14 cellular contexts compared by ENCODE assay signal in genomic region chr4:186487726-186488125, GRCh38.
A peak's percentile ranks its signal among the peaks of the same experiment; 100 is the strongest.
DNase-seq lines count a peak whose midpoint lies in the region; ATAC-seq lines count a peak whose summit lies in the region.
"Had no signal": no experiment of that assay in that cellular context is flagged by ENCODE, and none has a peak within 500 bp of the region (broad histone marks: within the 10 kb centered on the region; RNA-seq: fewer than 3 reads in every experiment).

No MANE protein-coding gene starts in this region.

- H3K4me1 ChIP-seq in SJSA1 (replicated peaks) (peaks cover 49% of the 10 kb centered on the region), aorta (ENCODE audit: control insufficient read depth in 1 of 2, insufficient read depth in 2 of 2, low read length in 2 of 2) (no peaks in the 10 kb centered on the region)
- H3K4me1 ChIP-seq: A549, BE2C had no signal

- ATAC-seq in aorta (ENCODE audit: low FRiP score) = peak; percentile 28
- no peak for ATAC-seq in GM21367 (IDR thresholded peaks at IDR 0.05; ENCODE audit: unreplicated experiment)
- ATAC-seq: GM23338 had no signal

- H3K36me3 ChIP-seq in SJSA1 (no peaks in the 10 kb centered on the region), aorta (ENCODE audit: control insufficient read depth in 1 of 2, insufficient read depth in 2 of 2, low read length in 1 of 2) (no peaks in the 10 kb centered on the region)
- H3K36me3 ChIP-seq: BE2C had no signal

- H3K4me3 ChIP-seq in SJSA1 = peak overlapping the region; percentile 12
- H3K4me3 ChIP-seq in aorta (ENCODE audit: low read length in 2 of 2) = no peak overlapping the region
- H3K4me3 ChIP-seq: A549, GM23338 had no signal

- WGBS in aorta, 2 donors = 65% methylated on average over 9 of the region's 9 CpGs

- intact Hi-C loops in aorta (cut with DNase I) = no loop called here

- H3K27me3 ChIP-seq in SJSA1 (replicated peaks) (no peaks in the 10 kb centered on the region), aorta (ENCODE audit: control insufficient read depth in 1 of 2, insufficient read depth in 2 of 2, low read length in 1 of 2) (no peaks in the 10 kb centered on the region)
- H3K27me3 ChIP-seq: BE2C had no signal

- no peak overlapping the region for H3K27ac ChIP-seq in SJSA1
- no peak overlapping the region for H3K27ac ChIP-seq in aorta (ENCODE audit: low read depth in 1 of 2, low read length in 2 of 2)
- H3K27ac ChIP-seq: A549, C4-2B had no signal

- DNase-seq in OCI-M1 (lab: John Stamatoyannopoulos, UW) = peak; percentile 30
- DNase-seq in SJSA1 (ENCODE audit: low read depth in 1 of 2, low spot score in 2 of 2) = peak in 1 of 2 experiments; percentile 48
- peak; percentile 2 for DNase-seq in kidney tubule cell (ENCODE audit: low spot score)
- no peak for DNase-seq in aorta
- DNase-seq in glomerular visceral epithelial cell (ENCODE audit: extremely low spot score) = no peak
- no peak for DNase-seq in NCI-H2171 treated with DMSO at 0.1 percent for 48 hours (lab: John Stamatoyannopoulos, UW)
- DNase-seq: BE2C; CD4-positive, alpha-beta memory T cell; DMS79; H7 had no signal

- H3K9me3 ChIP-seq in SJSA1 (replicated peaks) = no peaks in the 10 kb centered on the region
- H3K9me3 ChIP-seq in aorta (ENCODE audit: control insufficient read depth, low read length) = no peaks in the 10 kb centered on the region
- H3K9me3 ChIP-seq: A549, BE2C had no signal

Comparison
In these comparisons a context has a peak if more than half of its experiments do, and no peak if none do; other contexts are left out.
1. DNase-seq: peak in OCI-M1 (single experiment) and kidney tubule cell (single experiment); none in aorta (0 of 2), glomerular visceral epithelial cell (single experiment) and NCI-H2171 treated with DMSO at 0.1 percent for 48 hours (single experiment).